22 cellular contexts compared by ENCODE assay signal in genomic region chr6:87243812-87244211, GRCh38.
"Had no signal": no experiment of that assay in that cellular context is flagged by ENCODE, and none has a peak within 500 bp of the region (broad histone marks: within the 10 kb centered on the region; RNA-seq: fewer than 3 reads in every experiment).

No MANE protein-coding gene starts in this region.

- H3K4me1 Mint-ChIP-seq: natural killer cell had no signal

- H3K27me3 Mint-ChIP-seq: activated CD4-positive, alpha-beta memory T cell treated with anti-CD3 and anti-CD28 coated beads for 36 hours; activated naive CD4-positive, alpha-beta T cell treated with anti-CD3 and anti-CD28 coated beads, Interleukin-2, amount 50 U/mL, for 24 hours; effector memory CD8-positive, alpha-beta T cell; stimulated activated naive B cell treated with anti-CD40 and anti-IgM and Interleukin-4, amounts not matched to agents 10 μg/mL and 1 μg/mL and 100 μg/mL, for 72 hours had no signal

- H3K4me1 ChIP-seq: esophagus muscularis mucosa, gastrocnemius medialis, prostate gland, upper lobe of left lung had no signal

- H3K36me3 Mint-ChIP-seq: natural killer cell had no signal

- DNase-seq: activated CD4-positive, alpha-beta memory T cell treated with anti-CD3 and anti-CD28 coated beads for 36 hours; activated CD4-positive, alpha-beta T cell treated with anti-CD3 and anti-CD28 coated beads for 48 hours; activated effector memory CD4-positive, alpha-beta T cell treated with anti-CD3 and anti-CD28 coated beads, Interleukin-2, amount 50 U/mL, for 16 hours; activated T-cell treated with anti-CD3 and anti-CD28 coated beads, Interleukin-2, amount 50 U/mL, for 72 hours; central memory CD4-positive, alpha-beta T cell; effector memory CD8-positive, alpha-beta T cell; gastrocnemius medialis; head of caudate nucleus; left cardiac atrium; midbrain; natural killer cell; ovary; stimulated activated CD4-positive, alpha-beta T cell treated with anti-CD3 and anti-CD28 coated beads, Interleukin-2, amount 100 ng/mL, for 48 hours; stimulated activated CD8-positive, alpha-beta memory T cell treated with anti-CD3 and anti-CD28 coated beads, Interleukin-4, amount 100 ng/mL, for 48 hours; stimulated activated naive B cell treated with anti-CD40 and anti-IgM and Interleukin-4, amounts not matched to agents 10 μg/mL and 1 μg/mL and 100 μg/mL, for 72 hours; upper lobe of left lung had no signal

- H3K36me3 ChIP-seq: ovary had no signal

- FAIRE-seq: astrocyte, endothelial cell of umbilical vein had no signal

- ATAC-seq: activated T-cell treated with anti-CD3 and anti-CD28 coated beads, Interleukin-2, amount 50 U/mL, for 72 hours; effector memory CD8-positive, alpha-beta T cell; gastrocnemius medialis; natural killer cell; stimulated activated naive B cell treated with anti-CD40 and anti-IgM and Interleukin-4, amounts not matched to agents 10 μg/mL and 1 μg/mL and 100 μg/mL, for 72 hours had no signal

- H3K27ac Mint-ChIP-seq: activated CD4-positive, alpha-beta memory T cell treated with anti-CD3 and anti-CD28 coated beads for 36 hours; activated naive CD4-positive, alpha-beta T cell treated with anti-CD3 and anti-CD28 coated beads, Interleukin-2, amount 50 U/mL, for 24 hours; activated T-cell treated with anti-CD3 and anti-CD28 coated beads, Interleukin-2, amount 50 U/mL, for 72 hours; natural killer cell; stimulated activated naive B cell treated with anti-CD40 and anti-IgM and Interleukin-4, amounts not matched to agents 10 μg/mL and 1 μg/mL and 100 μg/mL, for 72 hours had no signal

- H3K27me3 ChIP-seq: esophagus muscularis mucosa, gastrocnemius medialis, ovary, upper lobe of left lung had no signal

- H3K9me3 Mint-ChIP-seq: activated CD4-positive, alpha-beta memory T cell treated with anti-CD3 and anti-CD28 coated beads for 36 hours; activated naive CD4-positive, alpha-beta T cell treated with anti-CD3 and anti-CD28 coated beads, Interleukin-2, amount 50 U/mL, for 24 hours; activated T-cell treated with anti-CD3 and anti-CD28 coated beads, Interleukin-2, amount 50 U/mL, for 72 hours; effector memory CD8-positive, alpha-beta T cell; natural killer cell; stimulated activated naive B cell treated with anti-CD40 and anti-IgM and Interleukin-4, amounts not matched to agents 10 μg/mL and 1 μg/mL and 100 μg/mL, for 72 hours had no signal

- H3K4me3 ChIP-seq: esophagus muscularis mucosa, gastrocnemius medialis, ovary, prostate gland, thoracic aorta, upper lobe of left lung had no signal

- H3K9me3 ChIP-seq: esophagus muscularis mucosa, gastrocnemius medialis, ovary, prostate gland, thoracic aorta, upper lobe of left lung had no signal

- H3K27ac ChIP-seq: esophagus muscularis mucosa, gastrocnemius medialis, ovary, prostate gland, thoracic aorta, upper lobe of left lung had no signal

- H3K4me3 Mint-ChIP-seq: activated CD4-positive, alpha-beta memory T cell treated with anti-CD3 and anti-CD28 coated beads for 36 hours; activated naive CD4-positive, alpha-beta T cell treated with anti-CD3 and anti-CD28 coated beads, Interleukin-2, amount 50 U/mL, for 24 hours; activated T-cell treated with anti-CD3 and anti-CD28 coated beads, Interleukin-2, amount 50 U/mL, for 72 hours; effector memory CD8-positive, alpha-beta T cell; natural killer cell; stimulated activated naive B cell treated with anti-CD40 and anti-IgM and Interleukin-4, amounts not matched to agents 10 μg/mL and 1 μg/mL and 100 μg/mL, for 72 hours had no signal
